ENCODE assay signal across 21 cellular contexts in the genomic region with DNA sequence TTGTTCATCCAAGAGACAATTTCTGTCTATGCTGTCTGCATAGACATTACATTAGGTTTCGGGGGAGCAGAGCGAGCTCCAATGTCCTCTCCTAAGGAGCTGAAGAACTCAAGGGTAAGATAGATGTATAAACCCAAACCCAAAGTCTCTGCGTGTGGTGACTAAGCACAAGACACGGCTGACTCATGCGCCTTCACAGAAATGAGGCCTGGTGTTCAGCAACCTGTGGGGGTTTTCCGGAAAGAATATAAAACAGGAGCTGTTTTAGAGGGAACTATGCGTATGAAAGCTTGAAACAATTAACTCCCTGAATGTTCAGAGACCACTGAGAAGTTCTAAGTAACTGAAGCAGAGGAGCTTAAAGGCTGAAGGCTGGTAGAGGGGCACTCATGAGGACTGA.
DNase-seq lines count a peak whose midpoint lies in the region; ATAC-seq and TF ChIP-seq lines count a peak whose summit lies in the region.
"Had no signal": no experiment of that assay in that cellular context is flagged by ENCODE, and none has a peak within 500 bp of the region (broad histone marks: within the 10 kb centered on the region; RNA-seq: fewer than 3 reads in every experiment).

No MANE protein-coding gene starts in this region.

- no peaks in the 10 kb centered on the region for H3K79me2 ChIP-seq in trophoblast cell (ENCODE audit: control insufficient read depth, insufficient read depth, low read length, poor library complexity)

- H2AK5ac ChIP-seq in trophoblast cell (ENCODE audit: low read length): no peak overlapping the region

- H3K36me3 ChIP-seq in A673 (ENCODE audit: insufficient read depth, low read length, poor library complexity, severe bottlenecking): no peaks in the 10 kb centered on the region
- no peaks in the 10 kb centered on the region for H3K36me3 ChIP-seq in trophoblast cell (ENCODE audit: control insufficient read depth in 1 of 2, insufficient read depth in 2 of 2, low read length in 2 of 2)
- H3K36me3 ChIP-seq in body of pancreas (replicated peaks in 1 of 2; ENCODE audit: insufficient read depth in 1 of 2, low read depth in 2 of 2): no peaks in the 10 kb centered on the region

- no peak overlapping the region for H3K4me3 ChIP-seq in A673 (ENCODE audit: low read depth, low read length, poor library complexity, severe bottlenecking)
- H3K4me3 ChIP-seq in astrocyte of the spinal cord (ENCODE audit: low read depth, low read length): no peak overlapping the region
- H3K4me3 ChIP-seq in trophoblast cell (ENCODE audit: low read depth, low read length): no peak overlapping the region
- H3K4me3 ChIP-seq in body of pancreas: no peak overlapping the region

- no CpG with 5 or more reads among the region's 7 CpGs for WGBS in trophoblast cell (ENCODE audit: extremely low coverage, insufficient coverage, insufficient read length)
- WGBS in body of pancreas, 2 donors: 79 to 86% methylated on average over 7 of the region's 7 CpGs

- H3K9me3 ChIP-seq in A673 (ENCODE audit: low read depth, low read length, poor library complexity, severe bottlenecking) (no peaks in the 10 kb centered on the region), trophoblast cell (ENCODE audit: insufficient read depth, low read depth, low read length) (no peaks in the 10 kb centered on the region), body of pancreas (no peaks in the 10 kb centered on the region)

- no peak overlapping the region for H2BK5ac ChIP-seq in trophoblast cell (ENCODE audit: low read depth, low read length, poor library complexity)

- peaks cover 2% of the 10 kb centered on the region for H3K79me1 ChIP-seq in trophoblast cell (ENCODE audit: low read length)

- no peak overlapping the region for H2BK12ac ChIP-seq in trophoblast cell (ENCODE audit: low read length)

- H4K91ac ChIP-seq in trophoblast cell (ENCODE audit: low read depth, low read length): peak overlapping the region; percentile 56

- DNase-seq in A673 (ENCODE audit: low spot score) (peak; percentile 86), HT1080 (ENCODE audit: low read depth) (peak; percentile 52), astrocyte of the spinal cord (ENCODE audit: low read depth, low spot score) (peak; percentile 82), trophoblast cell (no peak), DMS 273 treated with DMSO at 0.1 percent for 48 hours (lab: John Stamatoyannopoulos, UW) (no peak), body of pancreas (no peak), AML-193 (lab: John Stamatoyannopoulos, UW) (no peak), NCI-H510A (lab: John Stamatoyannopoulos, UW) (no peak)
- DNase-seq: 8988T; DND-41; H9; Karpas-422; MM.1S; NCI-H1092 treated with DMSO at 0.1 percent for 48 hours; NCI-H2081; NCI-H446 treated with DMSO at 0.1 percent for 48 hours; NCI-H748 treated with DMSO at 0.1 percent for 48 hours; NK-92 treated with Interleukin-12 subunit alpha and Interleukin-12 subunit beta, amount 100 ng/mL, for 24 hours; Right ventricle myocardium superior had no signal

- H3K27me3 ChIP-seq in A673 (replicated peaks; ENCODE audit: insufficient read depth, low read depth, low read length, poor library complexity) (no peaks in the 10 kb centered on the region), trophoblast cell (ENCODE audit: insufficient read depth, low read length) (no peaks in the 10 kb centered on the region), body of pancreas (no peaks in the 10 kb centered on the region)

- TF ChIP-seq CTCF in A673 (conservative IDR thresholded peaks at IDR 0.05; ENCODE audit: low read depth, low read length) (no peak), astrocyte of the spinal cord (IDR thresholded peaks at IDR 0.05; ENCODE audit: low read depth, low read length) (no peak), body of pancreas (IDR thresholded peaks at IDR 0.05) (no peak)

- no peak overlapping the region for H3K4ac ChIP-seq in trophoblast cell (ENCODE audit: low read depth, low read length)

- ATAC-seq in body of pancreas: no peak

- no peak overlapping the region for H3K23ac ChIP-seq in trophoblast cell (ENCODE audit: low read length)

- no peak overlapping the region for H2BK120ac ChIP-seq in trophoblast cell (ENCODE audit: insufficient read depth, low read length, poor library complexity)

- no TSS peak for BruUV-seq in A673 (replicated peaks; lab: Mats Ljungman, UMichigan)

- no peak overlapping the region for H3K18ac ChIP-seq in trophoblast cell (ENCODE audit: low read length)

- POLR2A ChIA-PET in A673 (lab: Charles Lee; ENCODE audit: low non-redundant PET): interaction anchor here (0.5 kb wide), 1 partner anchor 871 kb away, joined by 19 read pairs; no protein-coding TSS in a partner anchor

- no peak overlapping the region for H4K8ac ChIP-seq in trophoblast cell (ENCODE audit: low read depth, low read length)

- no peak overlapping the region for H2AFZ ChIP-seq in trophoblast cell (ENCODE audit: insufficient read depth, low read length, poor library complexity)

- H3K14ac ChIP-seq in trophoblast cell (ENCODE audit: low read length): no peak overlapping the region

- intact Hi-C loops in A673 (cut with micrococcal nuclease; ENCODE audit: unreplicated experiment) (no loop called here), body of pancreas (cut with DNase I) (no loop called here)

- peaks cover 6% of the 10 kb centered on the region for H3K4me1 ChIP-seq in A673 (ENCODE audit: insufficient read depth, low read length, poor library complexity, severe bottlenecking)
- H3K4me1 ChIP-seq in trophoblast cell (ENCODE audit: control insufficient read depth in 1 of 2, insufficient read depth in 2 of 2, low read length in 2 of 2): peaks cover 2 to 7% of the 10 kb centered on the region in 2 experiments
- no peaks in the 10 kb centered on the region for H3K4me1 ChIP-seq in body of pancreas

- CTCF ChIA-PET in A673 (lab: Charles Lee): no interaction called here

- no peak overlapping the region for H3K4me2 ChIP-seq in trophoblast cell (ENCODE audit: low read length)

- in situ Hi-C loops in astrocyte of the spinal cord (cut with HindIII; ENCODE audit: low sequenced_read_pairs): no loop called here

- no peak overlapping the region for H4K12ac ChIP-seq in trophoblast cell (ENCODE audit: low read depth, low read length)

- TF ChIP-seq POLR2A in body of pancreas (IDR thresholded peaks at IDR 0.05): no peak

- no peak overlapping the region for H3K9ac ChIP-seq in trophoblast cell (ENCODE audit: low read length)

- H3K27ac ChIP-seq in A673 (ENCODE audit: low read depth, low read length, poor library complexity, severe bottlenecking) (peak overlapping the region; percentile 46), trophoblast cell (ENCODE audit: low read depth, low read length) (no peak overlapping the region), body of pancreas (no peak overlapping the region)
- H3K27ac ChIP-seq: C4-2B, HL-60 had no signal

Comparison
In these comparisons a context has a peak if more than half of its experiments do, and no peak if none do; other contexts are left out.
1. DNase-seq: peak in A673 (single experiment), HT1080 (single experiment) and astrocyte of the spinal cord (single experiment); none in trophoblast cell (0 of 2), DMS 273 treated with DMSO at 0.1 percent for 48 hours (single experiment), body of pancreas (0 of 4), AML-193 (0 of 2) and NCI-H510A (single experiment).